In genomic region chr1:24892188-24893153, GRCh38 we compare ENCODE assay signal across 22 cellular contexts. TPM values are rescaled to one million over a fixed set of nuclear protein-coding genes. Genes with fewer than 3 reads are reported as not detected.
DNase-seq lines count a peak whose midpoint lies in the region; ATAC-seq and TF ChIP-seq lines count a peak whose summit lies in the region.
"Had no signal": no experiment of that assay in that cellular context is flagged by ENCODE, and none has a peak within 500 bp of the region (broad histone marks: within the 10 kb centered on the region; RNA-seq: fewer than 3 reads in every experiment).

No MANE protein-coding gene starts in this region.

- CTCF ChIA-PET in activated naive CD4-positive, alpha-beta T cell treated with anti-CD3 and anti-CD28 coated beads, Interleukin-2, amount 10 ng/mL, durations not matched to agents 7 days and 5 days (lab: Charles Lee): no interaction called here

- H3K36me3 Mint-ChIP-seq in activated naive CD4-positive, alpha-beta T cell treated with anti-CD3 and anti-CD28 coated beads, Interleukin-2, amount 10 ng/mL, durations not matched to agents 7 days and 5 days: peaks cover 8% of the 10 kb centered on the region
- H3K36me3 Mint-ChIP-seq in activated naive CD8-positive, alpha-beta T cell treated with anti-CD3 and anti-CD28 coated beads, Interleukin-2, amount 50 U/mL, for 24 hours (ENCODE audit: low read depth): peaks cover 17% of the 10 kb centered on the region

- no peak overlapping the region for H3K4me3 ChIP-seq in stomach
- H3K4me3 ChIP-seq: GM23338, left lung, SK-N-MC, upper lobe of left lung had no signal

- TF ChIP-seq CTCF in stomach (IDR thresholded peaks at IDR 0.05): no peak

- no peak for TF ChIP-seq POLR2A in stomach (IDR thresholded peaks at IDR 0.05)

- peaks cover 34% of the 10 kb centered on the region for H3K27me3 Mint-ChIP-seq in activated naive CD4-positive, alpha-beta T cell treated with anti-CD3 and anti-CD28 coated beads, Interleukin-2, amount 10 ng/mL, durations not matched to agents 7 days and 5 days
- peaks cover 4% of the 10 kb centered on the region for H3K27me3 Mint-ChIP-seq in activated naive CD8-positive, alpha-beta T cell treated with anti-CD3 and anti-CD28 coated beads, Interleukin-2, amount 50 U/mL, for 24 hours

- H3K9me3 ChIP-seq in stomach: peaks cover 0 to 10% (median 7%) of the 10 kb centered on the region in 4 donors

- TF ChIP-seq EP300 in stomach (IDR thresholded peaks at IDR 0.05): no peak

- H3K4me3 Mint-ChIP-seq in activated naive CD4-positive, alpha-beta T cell treated with anti-CD3 and anti-CD28 coated beads, Interleukin-2, amount 10 ng/mL, durations not matched to agents 7 days and 5 days: no peak overlapping the region
- H3K4me3 Mint-ChIP-seq in activated naive CD8-positive, alpha-beta T cell treated with anti-CD3 and anti-CD28 coated beads, Interleukin-2, amount 50 U/mL, for 24 hours: no peak overlapping the region
- H3K4me3 Mint-ChIP-seq: activated naive CD4-positive, alpha-beta T cell treated with anti-CD3 and anti-CD28 coated beads for 36 hours; GM23338; T-helper 1 cell treated with Interleukin-12 subunit alpha and Interleukin-12 subunit beta and Interleukin-4 antibody, amounts not matched to agents 30 μg/mL and 1 μg/mL, for 36 hours had no signal

- peaks cover 0 to 5% (median 0%) of the 10 kb centered on the region in 4 donors for H3K4me1 ChIP-seq in stomach
- H3K4me1 ChIP-seq: left lung had no signal

- no peak for ATAC-seq in activated naive CD8-positive, alpha-beta T cell treated with anti-CD3 and anti-CD28 coated beads, Interleukin-2, amount 50 U/mL, for 24 hours
- no peak for ATAC-seq in GM21576 (IDR thresholded peaks at IDR 0.05; ENCODE audit: unreplicated experiment)
- ATAC-seq: GM23338 had no signal

- peak; percentile 12 for DNase-seq in activated naive CD4-positive, alpha-beta T cell treated with anti-CD3 and anti-CD28 coated beads, Interleukin-2, amount 10 ng/mL, durations not matched to agents 7 days and 5 days
- no peak for DNase-seq in activated naive CD4-positive, alpha-beta T cell (lab: John Stamatoyannopoulos, UW)
- DNase-seq in activated naive CD8-positive, alpha-beta T cell treated with anti-CD3 and anti-CD28 coated beads, Interleukin-2, amount 50 U/mL, for 24 hours: no peak
- DNase-seq in mesenteric fat pad (ENCODE audit: low spot score) (peak; percentile 45), stomach (peak; percentile 9), SHP77 (lab: John Stamatoyannopoulos, UW) (no peak)
- no peak for DNase-seq in effector CD8-positive, alpha-beta T cell (lab: John Stamatoyannopoulos, UW)
- DNase-seq: activated naive CD4-positive, alpha-beta T cell treated with anti-CD3 and anti-CD28 coated beads for 36 hours; anterior cingulate cortex; DMS153; mesenchymal stem cell; NCI-H1048; NCI-H1694 treated with DMSO at 0.1 percent for 48 hours; NCI-H2171; NCI-H510A had no signal

- H3K27ac ChIP-seq in stomach: no peak overlapping the region
- H3K27ac ChIP-seq: left lung, RWPE1, SK-N-MC had no signal

- peaks cover 16% of the 10 kb centered on the region for H3K9me3 Mint-ChIP-seq in activated naive CD4-positive, alpha-beta T cell treated with anti-CD3 and anti-CD28 coated beads, Interleukin-2, amount 10 ng/mL, durations not matched to agents 7 days and 5 days
- peaks cover 20% of the 10 kb centered on the region for H3K9me3 Mint-ChIP-seq in activated naive CD8-positive, alpha-beta T cell treated with anti-CD3 and anti-CD28 coated beads, Interleukin-2, amount 50 U/mL, for 24 hours

- intact Hi-C loops in stomach (cut with DNase I; ENCODE audit: low total_unique reads): no loop called here

- H3K4me1 Mint-ChIP-seq in activated naive CD4-positive, alpha-beta T cell treated with anti-CD3 and anti-CD28 coated beads, Interleukin-2, amount 10 ng/mL, durations not matched to agents 7 days and 5 days: no peaks in the 10 kb centered on the region
- peaks cover 6% of the 10 kb centered on the region for H3K4me1 Mint-ChIP-seq in activated naive CD8-positive, alpha-beta T cell treated with anti-CD3 and anti-CD28 coated beads, Interleukin-2, amount 50 U/mL, for 24 hours
- H3K4me1 Mint-ChIP-seq: GM23338 had no signal

- H3K36me3 ChIP-seq in stomach: no peaks in the 10 kb centered on the region
- H3K36me3 ChIP-seq: left lung, upper lobe of left lung had no signal

- peaks cover 0 to 26% (median 0%) of the 10 kb centered on the region in 3 donors for H3K27me3 ChIP-seq in stomach
- H3K27me3 ChIP-seq: upper lobe of left lung had no signal

- H3K27ac Mint-ChIP-seq in activated naive CD4-positive, alpha-beta T cell treated with anti-CD3 and anti-CD28 coated beads, Interleukin-2, amount 10 ng/mL, durations not matched to agents 7 days and 5 days: no peak overlapping the region
- peak overlapping the region; percentile 4 for H3K27ac Mint-ChIP-seq in activated naive CD8-positive, alpha-beta T cell treated with anti-CD3 and anti-CD28 coated beads, Interleukin-2, amount 50 U/mL, for 24 hours
- H3K27ac Mint-ChIP-seq: activated naive CD4-positive, alpha-beta T cell treated with anti-CD3 and anti-CD28 coated beads for 36 hours; GM23338; T-helper 1 cell treated with Interleukin-12 subunit alpha and Interleukin-12 subunit beta and Interleukin-4 antibody, amounts not matched to agents 30 μg/mL and 1 μg/mL, for 36 hours had no signal

- WGBS in stomach, 5 donors: 76 to 96% (median 89%) methylated on average over 1 of the region's 1 CpG

RNA-seq across cellular contexts. Expression of gene RUNX3, which starts 37.6 kb away (rescaled TPM):
- 3.4 TPM for total RNA-seq in mesenteric fat pad
- total RNA-seq in stomach: 1 to 10 TPM in 3 of 5 donors, under 1 TPM in 1, not detected in 1; 0.29 to 6.1 (median 3.2) TPM
- 1 to 10 TPM; 1.5 to 4.0 (median 2.6) TPM for polyA plus RNA-seq in stomach

Comparison
In these comparisons a context has a peak if more than half of its experiments do, and no peak if none do; other contexts are left out.
1. DNase-seq: peak in activated naive CD4-positive, alpha-beta T cell treated with anti-CD3 and anti-CD28 coated beads, Interleukin-2, amount 10 ng/mL, durations not matched to agents 7 days and 5 days (single experiment), mesenteric fat pad (single experiment) and stomach (single experiment); none in activated naive CD4-positive, alpha-beta T cell (0 of 4), activated naive CD8-positive, alpha-beta T cell treated with anti-CD3 and anti-CD28 coated beads, Interleukin-2, amount 50 U/mL, for 24 hours (single experiment), SHP77 (0 of 2) and effector CD8-positive, alpha-beta T cell (single experiment).